25 cellular contexts compared by ENCODE assay signal in genomic region chr11:2259466-2259830, GRCh38. TPM values are rescaled to one million over a fixed set of nuclear protein-coding genes. Genes with fewer than 3 reads are reported as not detected.
"Had no signal": no experiment of that assay in that cellular context is flagged by ENCODE, and none has a peak within 500 bp of the region (broad histone marks: within the 10 kb centered on the region; RNA-seq: fewer than 3 reads in every experiment).

No MANE protein-coding gene starts in this region.

- H3K36me3 Mint-ChIP-seq: activated naive CD8-positive, alpha-beta T cell had no signal

- H3K9me3 Mint-ChIP-seq: stimulated activated naive CD8-positive, alpha-beta T cell treated with anti-CD3 and anti-CD28 coated beads, Interleukin-15, Interleukin-2, amounts not matched to agents 100 ng/mL and 50 ng/mL, for 24 hours had no signal

- ATAC-seq: left cardiac atrium, lower lobe of right lung had no signal

- DNase-seq: activated CD4-positive, alpha-beta T cell treated with anti-CD3 and anti-CD28 coated beads for 1 hour; activated CD4-positive, alpha-beta T cell treated with anti-CD3 and anti-CD28 coated beads, Interleukin-2, amount 50 U/mL, for 4 hours; activated gamma-delta T cell; activated T-cell treated with anti-CD3 and anti-CD28 coated beads, Interleukin-2, amount 50 U/mL, for 48 hours; amniotic stem cell; caudate nucleus; effector CD4-positive, alpha-beta T cell; esophagus squamous epithelium; left cardiac atrium; lower lobe of right lung; midbrain; retina; SK-N-SH; small intestine; stimulated activated CD4-positive, alpha-beta T cell treated with anti-CD3 and anti-CD28 coated beads, Interleukin-4, amount 100 ng/mL, for 4 hours; stimulated activated CD8-positive, alpha-beta memory T cell treated with anti-CD3 and anti-CD28 coated beads, Interleukin-4, amount 100 ng/mL, for 48 hours; T-helper 1 cell; T1000 had no signal

- H3K36me3 ChIP-seq: esophagus squamous epithelium, lower lobe of right lung, suprapubic skin had no signal

- H3K4me3 ChIP-seq: coronary artery, esophagus squamous epithelium, lower lobe of right lung, suprapubic skin had no signal

- H3K27me3 Mint-ChIP-seq: activated naive CD8-positive, alpha-beta T cell; stimulated activated naive CD8-positive, alpha-beta T cell treated with anti-CD3 and anti-CD28 coated beads, Interleukin-15, Interleukin-2, amounts not matched to agents 100 ng/mL and 50 ng/mL, for 24 hours had no signal

- H3K27ac ChIP-seq: coronary artery, esophagus squamous epithelium, lower lobe of right lung, suprapubic skin had no signal

- H3K4me3 Mint-ChIP-seq: activated naive CD8-positive, alpha-beta T cell; stimulated activated naive CD8-positive, alpha-beta T cell treated with anti-CD3 and anti-CD28 coated beads, Interleukin-15, Interleukin-2, amounts not matched to agents 100 ng/mL and 50 ng/mL, for 24 hours had no signal

- H3K9me3 ChIP-seq: esophagus squamous epithelium, lower lobe of right lung, SK-N-SH, suprapubic skin had no signal

- H3K27ac Mint-ChIP-seq: activated naive CD8-positive, alpha-beta T cell; stimulated activated naive CD8-positive, alpha-beta T cell treated with anti-CD3 and anti-CD28 coated beads, Interleukin-15, Interleukin-2, amounts not matched to agents 100 ng/mL and 50 ng/mL, for 24 hours had no signal

- H3K4me1 ChIP-seq: lower lobe of right lung had no signal

RNA-seq across cellular contexts. Expression of gene ASCL2, which starts 10.9 kb away (rescaled TPM):
- total RNA-seq: endothelial cell of umbilical vein, fibroblast of villous mesenchyme, glomerular endothelial cell had no signal
- polyA plus RNA-seq: endothelial cell of umbilical vein, SK-N-SH had no signal

RNA-seq across cellular contexts. Expression of gene C11orf21, which starts 42.3 kb away (rescaled TPM):
- total RNA-seq: endothelial cell of umbilical vein, fibroblast of villous mesenchyme, glomerular endothelial cell had no signal
- polyA plus RNA-seq: endothelial cell of umbilical vein had no signal

RNA-seq across cellular contexts. Expression of gene TSPAN32, which starts 42.4 kb away (rescaled TPM):
- total RNA-seq: endothelial cell of umbilical vein, glomerular endothelial cell had no signal
- polyA plus RNA-seq: endothelial cell of umbilical vein had no signal
